ENCODE assay signal across 1 cellular context in genomic region chr1:94973271-94973922, GRCh38.
TF ChIP-seq lines count a peak whose summit lies in the region.

No MANE protein-coding gene starts in this region.

TF ChIP-seq in IMR-90, 13 proteins besides CTCF, POLR2A, EP300 and RAD21 (continued from another document):
- TF ChIP-seq CEBPB (IDR thresholded peaks at IDR 0.05; ENCODE audit: low read depth, low read length): no peak
- no peak for TF ChIP-seq ELK1 (IDR thresholded peaks at IDR 0.05; ENCODE audit: borderline replicate concordance, low read depth, low read length)
- TF ChIP-seq, protein P1, sequence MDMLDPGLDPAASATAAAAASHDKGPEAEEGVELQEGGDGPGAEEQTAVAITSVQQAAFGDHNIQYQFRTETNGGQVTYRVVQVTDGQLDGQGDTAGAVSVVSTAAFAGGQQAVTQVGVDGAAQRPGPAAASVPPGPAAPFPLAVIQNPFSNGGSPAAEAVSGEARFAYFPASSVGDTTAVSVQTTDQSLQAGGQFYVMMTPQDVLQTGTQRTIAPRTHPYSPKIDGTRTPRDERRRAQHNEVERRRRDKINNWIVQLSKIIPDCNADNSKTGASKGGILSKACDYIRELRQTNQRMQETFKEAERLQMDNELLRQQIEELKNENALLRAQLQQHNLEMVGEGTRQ (IDR thresholded peaks at IDR 0.05; ENCODE audit: low read depth, low read length): no peak
- no peak for TF ChIP-seq FOS (IDR thresholded peaks at IDR 0.05; ENCODE audit: low read depth, low read length)
- TF ChIP-seq RFX5 (IDR thresholded peaks at IDR 0.05; ENCODE audit: low read depth, low read length): no peak
- no peak for TF ChIP-seq NFE2L2 (IDR thresholded peaks at IDR 0.05; ENCODE audit: low read depth, low read length)
- TF ChIP-seq SMC3 (IDR thresholded peaks at IDR 0.05; ENCODE audit: low read depth, low read length): no peak
- TF ChIP-seq MAFK (IDR thresholded peaks at IDR 0.05; ENCODE audit: low read depth, low read length): no peak
- TF ChIP-seq BHLHE40 (IDR thresholded peaks at IDR 0.05; ENCODE audit: low read depth, low read length): no peak
- TF ChIP-seq CHD1 (IDR thresholded peaks at IDR 0.05; ENCODE audit: low read depth, low read length): no peak
- no peak for TF ChIP-seq MAZ (IDR thresholded peaks at IDR 0.05; ENCODE audit: borderline replicate concordance, low read depth, low read length)
